Comparison of ENCODE assay signal across 1 cellular context in the genomic region with DNA sequence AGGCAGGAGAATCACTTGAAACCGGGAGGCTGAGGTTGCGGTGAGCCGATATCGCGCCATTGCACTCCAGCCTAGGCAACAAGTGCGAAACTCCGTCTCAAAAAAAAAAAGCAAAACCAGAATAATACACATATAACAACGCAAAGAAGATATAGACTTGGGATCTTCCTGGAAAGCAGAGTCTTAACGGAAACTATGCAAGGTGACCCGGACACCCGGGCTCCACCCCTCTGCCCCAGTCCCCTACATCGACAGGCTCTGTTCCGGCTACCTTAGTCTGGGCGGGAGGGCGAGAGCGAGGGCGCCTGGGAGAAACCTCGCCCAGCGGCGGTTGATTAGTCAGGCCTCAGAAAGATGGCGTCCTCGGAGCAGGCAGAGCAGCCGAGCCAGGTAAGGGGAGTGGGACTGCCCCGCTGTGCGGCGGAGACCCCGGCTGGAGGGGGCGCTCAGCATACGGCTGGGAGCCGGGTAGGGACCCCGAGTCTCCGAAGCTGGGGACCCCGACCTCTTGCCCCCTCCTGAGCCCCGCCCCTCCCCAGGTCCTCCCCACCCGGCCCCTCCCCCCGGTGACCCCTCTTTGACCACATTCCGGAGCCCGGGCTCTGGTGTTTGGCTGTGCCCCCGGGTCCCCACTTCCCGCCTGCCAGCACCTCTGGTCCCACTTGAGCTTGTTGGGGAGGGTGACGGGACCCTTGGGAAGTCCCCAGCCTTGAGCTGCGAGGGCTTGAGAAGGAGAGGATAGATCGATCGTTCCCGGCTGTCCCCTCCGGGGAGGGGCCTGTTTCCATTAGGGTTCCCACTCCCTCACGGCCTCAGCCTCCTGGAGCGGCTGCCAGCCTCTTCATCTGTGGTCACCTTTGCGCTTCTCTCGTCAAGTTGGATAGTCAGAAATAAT.
TF ChIP-seq lines count a peak whose summit lies in the region.

A gene with protein sequence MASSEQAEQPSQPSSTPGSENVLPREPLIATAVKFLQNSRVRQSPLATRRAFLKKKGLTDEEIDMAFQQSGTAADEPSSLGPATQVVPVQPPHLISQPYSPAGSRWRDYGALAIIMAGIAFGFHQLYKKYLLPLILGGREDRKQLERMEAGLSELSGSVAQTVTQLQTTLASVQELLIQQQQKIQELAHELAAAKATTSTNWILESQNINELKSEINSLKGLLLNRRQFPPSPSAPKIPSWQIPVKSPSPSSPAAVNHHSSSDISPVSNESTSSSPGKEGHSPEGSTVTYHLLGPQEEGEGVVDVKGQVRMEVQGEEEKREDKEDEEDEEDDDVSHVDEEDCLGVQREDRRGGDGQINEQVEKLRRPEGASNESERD (plus strand): TSS at position 338 of the 895 bp plus-strand sequence. CDS start 17 bp downstream, at position 355.

TF ChIP-seq in SK-N-SH, 30 proteins besides CTCF, POLR2A, EP300 and RAD21 (continued from another document):
- TF ChIP-seq, protein P1, sequence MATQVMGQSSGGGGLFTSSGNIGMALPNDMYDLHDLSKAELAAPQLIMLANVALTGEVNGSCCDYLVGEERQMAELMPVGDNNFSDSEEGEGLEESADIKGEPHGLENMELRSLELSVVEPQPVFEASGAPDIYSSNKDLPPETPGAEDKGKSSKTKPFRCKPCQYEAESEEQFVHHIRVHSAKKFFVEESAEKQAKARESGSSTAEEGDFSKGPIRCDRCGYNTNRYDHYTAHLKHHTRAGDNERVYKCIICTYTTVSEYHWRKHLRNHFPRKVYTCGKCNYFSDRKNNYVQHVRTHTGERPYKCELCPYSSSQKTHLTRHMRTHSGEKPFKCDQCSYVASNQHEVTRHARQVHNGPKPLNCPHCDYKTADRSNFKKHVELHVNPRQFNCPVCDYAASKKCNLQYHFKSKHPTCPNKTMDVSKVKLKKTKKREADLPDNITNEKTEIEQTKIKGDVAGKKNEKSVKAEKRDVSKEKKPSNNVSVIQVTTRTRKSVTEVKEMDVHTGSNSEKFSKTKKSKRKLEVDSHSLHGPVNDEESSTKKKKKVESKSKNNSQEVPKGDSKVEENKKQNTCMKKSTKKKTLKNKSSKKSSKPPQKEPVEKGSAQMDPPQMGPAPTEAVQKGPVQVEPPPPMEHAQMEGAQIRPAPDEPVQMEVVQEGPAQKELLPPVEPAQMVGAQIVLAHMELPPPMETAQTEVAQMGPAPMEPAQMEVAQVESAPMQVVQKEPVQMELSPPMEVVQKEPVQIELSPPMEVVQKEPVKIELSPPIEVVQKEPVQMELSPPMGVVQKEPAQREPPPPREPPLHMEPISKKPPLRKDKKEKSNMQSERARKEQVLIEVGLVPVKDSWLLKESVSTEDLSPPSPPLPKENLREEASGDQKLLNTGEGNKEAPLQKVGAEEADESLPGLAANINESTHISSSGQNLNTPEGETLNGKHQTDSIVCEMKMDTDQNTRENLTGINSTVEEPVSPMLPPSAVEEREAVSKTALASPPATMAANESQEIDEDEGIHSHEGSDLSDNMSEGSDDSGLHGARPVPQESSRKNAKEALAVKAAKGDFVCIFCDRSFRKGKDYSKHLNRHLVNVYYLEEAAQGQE (IDR thresholded peaks at IDR 0.05; ENCODE audit: low read depth, low read length), result peak; percentile 24; the same call in 1 of the 2 replicates
- TF ChIP-seq POLR2AphosphoS5 (IDR thresholded peaks at IDR 0.05; ENCODE audit: low read depth, low read length) (peak; percentile 87), TCF12 (IDR thresholded peaks at IDR 0.05) (peak; percentile 38; the same call in 1 of the 2 replicates), SMC3 (IDR thresholded peaks at IDR 0.05; ENCODE audit: low read depth, low read length) (no peak), JUND (IDR thresholded peaks at IDR 0.05) (no peak), RFX5 (IDR thresholded peaks at IDR 0.05; ENCODE audit: low read length) (no peak), ELF1 (IDR thresholded peaks at IDR 0.05) (peak; percentile 39), MXI1 (IDR thresholded peaks at IDR 0.05; ENCODE audit: low read depth, low read length) (peak; percentile 40; the same call in 1 of the 2 replicates), FOXM1 (IDR thresholded peaks at IDR 0.05; ENCODE audit: low read depth) (no peak), TEAD4 (IDR thresholded peaks at IDR 0.05; ENCODE audit: borderline replicate concordance, insufficient read depth) (no peak), RXRA (IDR thresholded peaks at IDR 0.05; ENCODE audit: borderline replicate concordance, low read depth) (no peak), MEF2A (IDR thresholded peaks at IDR 0.05; ENCODE audit: borderline replicate concordance, low read depth) (no peak)
- TF ChIP-seq, protein P2, sequence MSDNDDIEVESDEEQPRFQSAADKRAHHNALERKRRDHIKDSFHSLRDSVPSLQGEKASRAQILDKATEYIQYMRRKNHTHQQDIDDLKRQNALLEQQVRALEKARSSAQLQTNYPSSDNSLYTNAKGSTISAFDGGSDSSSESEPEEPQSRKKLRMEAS (IDR thresholded peaks at IDR 0.05; ENCODE audit: low read depth), result peak; percentile 79
- TF ChIP-seq, protein P3, sequence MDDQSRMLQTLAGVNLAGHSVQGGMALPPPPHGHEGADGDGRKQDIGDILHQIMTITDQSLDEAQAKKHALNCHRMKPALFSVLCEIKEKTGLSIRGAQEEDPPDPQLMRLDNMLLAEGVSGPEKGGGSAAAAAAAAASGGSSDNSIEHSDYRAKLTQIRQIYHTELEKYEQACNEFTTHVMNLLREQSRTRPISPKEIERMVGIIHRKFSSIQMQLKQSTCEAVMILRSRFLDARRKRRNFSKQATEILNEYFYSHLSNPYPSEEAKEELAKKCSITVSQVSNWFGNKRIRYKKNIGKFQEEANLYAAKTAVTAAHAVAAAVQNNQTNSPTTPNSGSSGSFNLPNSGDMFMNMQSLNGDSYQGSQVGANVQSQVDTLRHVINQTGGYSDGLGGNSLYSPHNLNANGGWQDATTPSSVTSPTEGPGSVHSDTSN (IDR thresholded peaks at IDR 0.05), result no peak
- TF ChIP-seq, protein P4, sequence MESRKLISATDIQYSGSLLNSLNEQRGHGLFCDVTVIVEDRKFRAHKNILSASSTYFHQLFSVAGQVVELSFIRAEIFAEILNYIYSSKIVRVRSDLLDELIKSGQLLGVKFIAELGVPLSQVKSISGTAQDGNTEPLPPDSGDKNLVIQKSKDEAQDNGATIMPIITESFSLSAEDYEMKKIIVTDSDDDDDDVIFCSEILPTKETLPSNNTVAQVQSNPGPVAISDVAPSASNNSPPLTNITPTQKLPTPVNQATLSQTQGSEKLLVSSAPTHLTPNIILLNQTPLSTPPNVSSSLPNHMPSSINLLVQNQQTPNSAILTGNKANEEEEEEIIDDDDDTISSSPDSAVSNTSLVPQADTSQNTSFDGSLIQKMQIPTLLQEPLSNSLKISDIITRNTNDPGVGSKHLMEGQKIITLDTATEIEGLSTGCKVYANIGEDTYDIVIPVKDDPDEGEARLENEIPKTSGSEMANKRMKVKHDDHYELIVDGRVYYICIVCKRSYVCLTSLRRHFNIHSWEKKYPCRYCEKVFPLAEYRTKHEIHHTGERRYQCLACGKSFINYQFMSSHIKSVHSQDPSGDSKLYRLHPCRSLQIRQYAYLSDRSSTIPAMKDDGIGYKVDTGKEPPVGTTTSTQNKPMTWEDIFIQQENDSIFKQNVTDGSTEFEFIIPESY (IDR thresholded peaks at IDR 0.05; ENCODE audit: borderline replicate concordance, low read depth), result peak; percentile 92
